ENCODE assay signal across 30 cellular contexts in the genomic region with DNA sequence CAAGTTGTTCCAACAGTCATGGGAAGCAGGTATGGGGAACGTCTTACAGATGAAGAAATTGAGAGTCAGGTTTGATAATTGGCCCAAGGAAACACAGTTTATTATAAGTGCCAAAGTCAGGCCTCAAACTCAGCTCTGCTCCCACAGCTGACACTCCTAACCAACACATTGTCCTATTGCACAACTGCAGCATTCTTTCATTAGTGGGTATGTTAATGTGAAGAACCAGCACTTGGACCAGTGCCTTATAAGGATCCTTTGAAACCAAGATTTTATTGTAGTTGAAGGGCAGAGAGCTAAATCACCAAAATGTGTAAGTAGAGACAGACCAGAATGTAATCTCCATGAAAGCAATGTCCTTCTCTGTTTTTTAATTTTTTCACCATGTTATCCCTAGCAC. TPM values are rescaled to one million over a fixed set of nuclear protein-coding genes. Genes with fewer than 3 reads are reported as not detected.
A peak's percentile ranks its signal among the peaks of the same experiment; 100 is the strongest.
DNase-seq lines count a peak whose midpoint lies in the region; ATAC-seq and TF ChIP-seq lines count a peak whose summit lies in the region.
"Had no signal": no experiment of that assay in that cellular context is flagged by ENCODE, and none has a peak within 500 bp of the region (broad histone marks: within the 10 kb centered on the region; RNA-seq: fewer than 3 reads in every experiment).

No MANE protein-coding gene starts in this region.

- no peaks in the 10 kb centered on the region for H4K20me1 ChIP-seq in fibroblast of lung (ENCODE audit: control insufficient read depth, extremely low read depth, insufficient read depth, low read length)

- H3K9ac ChIP-seq in adipocyte (ENCODE audit: low read length) (no peak overlapping the region), fibroblast of lung (ENCODE audit: insufficient read depth, low read length) (no peak overlapping the region)

- no peaks in the 10 kb centered on the region for H3K9me3 ChIP-seq in adipocyte (ENCODE audit: control insufficient read depth, low read length)
- H3K9me3 ChIP-seq in fibroblast of lung (ENCODE audit: control insufficient read depth, insufficient read depth, low read depth, low read length): no peaks in the 10 kb centered on the region
- H3K9me3 ChIP-seq: ovary, right atrium auricular region, testis, uterus had no signal

- H3K79me2 ChIP-seq in fibroblast of lung (ENCODE audit: control insufficient read depth, insufficient read depth, low read length): no peaks in the 10 kb centered on the region

- no peak overlapping the region for H3K4me2 ChIP-seq in fibroblast of lung (ENCODE audit: extremely low read depth, insufficient read depth, low read length)

- H3K27ac ChIP-seq in fibroblast of lung (ENCODE audit: insufficient read depth, low read length): no peak overlapping the region
- H3K27ac ChIP-seq: ovary, right atrium auricular region, SK-N-MC, testis, uterus had no signal

- no peak overlapping the region for H3K4me3 ChIP-seq in adipocyte (ENCODE audit: low read length)
- no peak overlapping the region for H3K4me3 ChIP-seq in fibroblast of lung (replicated peaks in 1 of 4; ENCODE audit: control extremely low read depth in 1 of 4, insufficient read depth in 1 of 4, low read depth in 3 of 4, low read length in 4 of 4)
- H3K4me3 ChIP-seq: ovary, right atrium auricular region, SK-N-MC, testis, uterus had no signal

- H3K27me3 ChIP-seq in adipocyte (replicated peaks; ENCODE audit: control insufficient read depth, insufficient read depth, low read length) (no peaks in the 10 kb centered on the region), fibroblast of lung (ENCODE audit: control insufficient read depth, insufficient read depth, low read length) (no peaks in the 10 kb centered on the region)
- H3K27me3 ChIP-seq: ovary, right atrium auricular region, testis, uterus had no signal

- ATAC-seq in HG03520 (IDR thresholded peaks at IDR 0.05; ENCODE audit: unreplicated experiment): no peak
- ATAC-seq: activated CD8-positive, alpha-beta memory T cell treated with anti-CD3 and anti-CD28 coated beads, Interleukin-2, amount 10 ng/mL, durations not matched to agents 7 days and 5 days; activated T-cell treated with anti-CD3 and anti-CD28 coated beads, Interleukin-2, amount 50 U/mL, for 72 hours had no signal

- DNase-seq in GM03348 (ENCODE audit: low spot score): peak; percentile 56
- peak; percentile 68 for DNase-seq in adipocyte (ENCODE audit: low read depth)
- DNase-seq in fibroblast of lung (ENCODE audit: low read depth in 2 of 2): peak; percentile 62 to 67
- peak; percentile 95 for DNase-seq in renal cortical epithelial cell (ENCODE audit: low read depth)
- no peak for DNase-seq in UCSD-AML1 (lab: John Stamatoyannopoulos, UW; ENCODE audit: unreplicated experiment)
- DNase-seq in NCI-H345 treated with DMSO at 0.1 percent for 48 hours (lab: John Stamatoyannopoulos, UW; ENCODE audit: unreplicated experiment): no peak
- DNase-seq: activated CD4-positive, alpha-beta T cell treated with anti-CD3 and anti-CD28 coated beads, Interleukin-2, amount 50 U/mL, for 1 hour; activated CD8-positive, alpha-beta memory T cell treated with anti-CD3 and anti-CD28 coated beads, Interleukin-2, amount 10 ng/mL, durations not matched to agents 7 days and 5 days; activated naive CD4-positive, alpha-beta T cell treated with anti-CD3 and anti-CD28 coated beads for 36 hours; activated T-cell treated with anti-CD3 and anti-CD28 coated beads, Interleukin-2, amount 50 U/mL, for 72 hours; amygdala; CD4-positive, alpha-beta T cell; islet precursor cell; NCI-H1105 treated with DMSO at 0.1 percent for 48 hours; NCI-H2081; NCI-H446; NCI-H82; nephron progenitor cell; ovary; stimulated activated CD4-positive, alpha-beta T cell treated with anti-CD3 and anti-CD28 coated beads, Interleukin-12 subunit alpha, Interleukin-12 subunit beta, amount 100 ng/mL, for 4 hours; stimulated activated CD4-positive, alpha-beta T cell treated with anti-CD3 and anti-CD28 coated beads, Interleukin-4, amount 100 ng/mL, for 4 hours; stimulated activated naive CD4-positive, alpha-beta T cell; testis; uterus had no signal

- no peak overlapping the region for H2AFZ ChIP-seq in fibroblast of lung (ENCODE audit: low read length)

- no peak for TF ChIP-seq CTCF in fibroblast of lung (conservative IDR thresholded peaks at IDR 0.05 in 1 of 2, IDR thresholded peaks at IDR 0.05 in 1 of 2; ENCODE audit: low read depth in 1 of 2, low read length in 2 of 2)

- H3K36me3 ChIP-seq in adipocyte (ENCODE audit: control insufficient read depth, insufficient read depth, low read length, severe bottlenecking) (no peaks in the 10 kb centered on the region), fibroblast of lung (ENCODE audit: control insufficient read depth, insufficient read depth, low read length) (no peaks in the 10 kb centered on the region)
- H3K36me3 ChIP-seq: ovary, right atrium auricular region, uterus had no signal

- H3K4me1 ChIP-seq in adipocyte (ENCODE audit: control insufficient read depth, insufficient read depth, low read length) (peaks cover 24% of the 10 kb centered on the region), fibroblast of lung (ENCODE audit: control insufficient read depth, extremely low read depth, insufficient read depth, low read length) (peaks cover 7% of the 10 kb centered on the region)
- H3K4me1 ChIP-seq: testis, uterus had no signal

RNA-seq across cellular contexts. Expression of gene GRIA1, which starts 56.1 kb away (rescaled TPM):
- total RNA-seq in fibroblast of lung: 1.8 and 4.5 TPM in 2 replicates
- polyA plus RNA-seq in fibroblast of lung: 0.12 and 2.0 TPM in 2 replicates
- polyA plus RNA-seq in fibroblast of lung (2012): 0.15 and 2.7 TPM in 2 replicates
- 9.2 TPM in 1 of 2 replicates, not detected in the other for polyA minus RNA-seq in fibroblast of lung (ENCODE audit: low replicate concordance)
- not detected in 2 replicates for total RNA-seq in renal cortical epithelial cell
- total RNA-seq: activated CD8-positive, alpha-beta memory T cell treated with anti-CD3 and anti-CD28 coated beads, Interleukin-2, amount 10 ng/mL, durations not matched to agents 7 days and 5 days; activated naive CD4-positive, alpha-beta T cell treated with anti-CD3 and anti-CD28 coated beads for 36 hours; activated T-cell treated with anti-CD3 and anti-CD28 coated beads, Interleukin-2, amount 50 U/mL, for 72 hours; CD4-positive, alpha-beta T cell; endothelial cell of umbilical vein; G401; T-helper 2 cell treated with Interferon-gamma antibody and Interleukin-4, amounts not matched to agents 100 ng/mL and 5 ng/mL, for 36 hours had no signal
- polyA plus RNA-seq: endothelial cell of umbilical vein had no signal

Comparison
In these comparisons a context has a peak if more than half of its experiments do, and no peak if none do; other contexts are left out.
1. DNase-seq: peak in GM03348 (single experiment), adipocyte (single experiment), fibroblast of lung (2 of 2) and renal cortical epithelial cell (single experiment); none in UCSD-AML1 (single experiment) and NCI-H345 treated with DMSO at 0.1 percent for 48 hours (single experiment).